Comparison of ENCODE assay signal across 19 cellular contexts in genomic region chr6:15518878-15519277, GRCh38.
DNase-seq lines count a peak whose midpoint lies in the region; ATAC-seq and TF ChIP-seq lines count a peak whose summit lies in the region.
"Had no signal": no experiment of that assay in that cellular context is flagged by ENCODE, and none has a peak within 500 bp of the region (broad histone marks: within the 10 kb centered on the region; RNA-seq: fewer than 3 reads in every experiment).

No MANE protein-coding gene starts in this region.

- peak overlapping the region; percentile 37 for H3K27ac Mint-ChIP-seq in activated naive CD4-positive, alpha-beta T cell treated with anti-CD3 and anti-CD28 coated beads, Interleukin-2, amount 50 U/mL, for 24 hours
- peak overlapping the region; percentile 72 for H3K27ac Mint-ChIP-seq in T-helper 17 cell

- peaks cover 28% of the 10 kb centered on the region for H3K4me1 ChIP-seq in mesenchymal stem cell (ENCODE audit: control insufficient read depth, insufficient read depth, low read depth, low read length)
- H3K4me1 ChIP-seq in aorta (ENCODE audit: control insufficient read depth in 1 of 2, insufficient read depth in 2 of 2, low read length in 2 of 2) = no peaks in the 10 kb centered on the region
- H3K4me1 ChIP-seq: breast epithelium had no signal

- H2BK15ac ChIP-seq in mesenchymal stem cell (ENCODE audit: low read depth, poor library complexity, severe bottlenecking) = no peak overlapping the region

- peaks cover 5% of the 10 kb centered on the region for H3K4me1 Mint-ChIP-seq in activated naive CD4-positive, alpha-beta T cell treated with anti-CD3 and anti-CD28 coated beads, Interleukin-2, amount 50 U/mL, for 24 hours
- peaks cover 8% of the 10 kb centered on the region for H3K4me1 Mint-ChIP-seq in T-helper 17 cell
- H3K4me1 Mint-ChIP-seq: IgD-negative memory B cell had no signal

- H3K9ac ChIP-seq in mesenchymal stem cell (ENCODE audit: low read length) = no peak overlapping the region
- H3K9ac ChIP-seq: parathyroid adenoma had no signal

- H2AFZ ChIP-seq in mesenchymal stem cell (ENCODE audit: low read depth, low read length) = no peak overlapping the region
- H2AFZ ChIP-seq: parathyroid adenoma had no signal

- no peak overlapping the region for H2BK12ac ChIP-seq in mesenchymal stem cell (ENCODE audit: low read length in 2 of 2)

- H3K23ac ChIP-seq in mesenchymal stem cell (ENCODE audit: low read length in 2 of 2) = no peak overlapping the region

- no peak overlapping the region for H4K8ac ChIP-seq in mesenchymal stem cell (ENCODE audit: low read length)

- H3K18ac ChIP-seq in mesenchymal stem cell (ENCODE audit: low read depth in 1 of 2, low read length in 2 of 2) = no peak overlapping the region

- H3K36me3 ChIP-seq in mesenchymal stem cell (ENCODE audit: control insufficient read depth in 1 of 2, insufficient read depth in 2 of 2, low read depth in 1 of 2, low read length in 2 of 2) (peaks cover 66 to 97% of the 10 kb centered on the region in 2 experiments), aorta (ENCODE audit: control insufficient read depth in 1 of 2, insufficient read depth in 2 of 2, low read length in 1 of 2) (peaks cover 4 to 6% of the 10 kb centered on the region in 2 donors)
- H3K36me3 ChIP-seq: MG63 had no signal

- no peak for TF ChIP-seq CTCF in RWPE1 (conservative IDR thresholded peaks at IDR 0.05; ENCODE audit: low read depth)

- ATAC-seq in T-helper 17 cell (no peak), aorta (ENCODE audit: low FRiP score) (no peak)

- H3K9me3 ChIP-seq in T-helper 17 cell (ENCODE audit: control insufficient read depth, low read length, poor library complexity, severe bottlenecking) (no peaks in the 10 kb centered on the region), mesenchymal stem cell (ENCODE audit: control insufficient read depth, low read length) (no peaks in the 10 kb centered on the region), aorta (ENCODE audit: control insufficient read depth, low read length) (no peaks in the 10 kb centered on the region)
- H3K9me3 ChIP-seq: breast epithelium, MG63, tibial nerve had no signal

- intact Hi-C loops in aorta (cut with DNase I) = no loop called here

- peaks cover 27% of the 10 kb centered on the region for H3K79me1 ChIP-seq in mesenchymal stem cell (replicated peaks; ENCODE audit: low read length, poor library complexity, severe bottlenecking)

- no peak overlapping the region for H2BK5ac ChIP-seq in mesenchymal stem cell (ENCODE audit: low read depth, low read length, poor library complexity, severe bottlenecking)

- no peak overlapping the region for H3K14ac ChIP-seq in mesenchymal stem cell (ENCODE audit: low read length in 2 of 2)

- peak overlapping the region; percentile 13 for H4K91ac ChIP-seq in mesenchymal stem cell (ENCODE audit: low read length)

- H3K4ac ChIP-seq in mesenchymal stem cell (ENCODE audit: low read depth in 1 of 2, low read length in 2 of 2) = no peak overlapping the region

- CTCF ChIA-PET in RWPE1 (lab: Yijun Ruan, JAX) = no interaction called here

- WGBS in mesenchymal stem cell = 97% methylated on average over 10 of the region's 10 CpGs
- 96 to 98% methylated on average over 10 of the region's 10 CpGs for WGBS in aorta, 2 donors

- H3K27ac ChIP-seq in mesenchymal stem cell (ENCODE audit: low read length, poor library complexity, severe bottlenecking) (no peak overlapping the region), aorta (ENCODE audit: low read depth in 1 of 2, low read length in 2 of 2) (no peak overlapping the region), RWPE1 (no peak overlapping the region)
- H3K27ac ChIP-seq: breast epithelium, parathyroid adenoma, tibial nerve had no signal

- H3K27me3 ChIP-seq in mesenchymal stem cell (ENCODE audit: control insufficient read depth in 1 of 2, insufficient read depth in 1 of 2, low read length in 2 of 2) (no peaks in the 10 kb centered on the region), aorta (ENCODE audit: control insufficient read depth in 1 of 2, insufficient read depth in 2 of 2, low read length in 1 of 2) (no peaks in the 10 kb centered on the region)
- H3K27me3 ChIP-seq: breast epithelium, MG63, tibial nerve had no signal

- no peak overlapping the region for H3K4me2 ChIP-seq in mesenchymal stem cell (ENCODE audit: low read length, poor library complexity, severe bottlenecking)

- H3K9me3 Mint-ChIP-seq in activated naive CD4-positive, alpha-beta T cell treated with anti-CD3 and anti-CD28 coated beads, Interleukin-2, amount 50 U/mL, for 24 hours = no peaks in the 10 kb centered on the region
- H3K9me3 Mint-ChIP-seq: IgD-negative memory B cell; stimulated activated naive CD8-positive, alpha-beta T cell treated with anti-CD3 and anti-CD28 coated beads, Interleukin-15, Interleukin-2, amounts not matched to agents 100 ng/mL and 50 ng/mL, for 24 hours had no signal

- H2AK5ac ChIP-seq in mesenchymal stem cell (ENCODE audit: low read length, severe bottlenecking) = no peak overlapping the region

- H3K27me3 Mint-ChIP-seq in activated naive CD4-positive, alpha-beta T cell treated with anti-CD3 and anti-CD28 coated beads, Interleukin-2, amount 50 U/mL, for 24 hours = no peaks in the 10 kb centered on the region
- H3K27me3 Mint-ChIP-seq in T-helper 17 cell = no peaks in the 10 kb centered on the region
- H3K27me3 Mint-ChIP-seq: IgD-negative memory B cell; stimulated activated naive CD8-positive, alpha-beta T cell treated with anti-CD3 and anti-CD28 coated beads, Interleukin-15, Interleukin-2, amounts not matched to agents 100 ng/mL and 50 ng/mL, for 24 hours had no signal

- POLR2A ChIA-PET in RWPE1 (lab: Yijun Ruan, JAX; ENCODE audit: low non-redundant PET) = no interaction called here

- no peak overlapping the region for H2BK120ac ChIP-seq in mesenchymal stem cell (ENCODE audit: low read depth, low read length)

- DNase-seq in activated naive CD4-positive, alpha-beta T cell treated with Interleukin-2 at 50 U/mL for 16 hours = no peak
- DNase-seq in T-helper 17 cell = no peak
- DNase-seq in mesenchymal stem cell = no peak
- peak; percentile 25 to 64 for DNase-seq in aorta
- no peak for DNase-seq in RWPE1 (ENCODE audit: low spot score)
- DNase-seq in cerebellar nuclear complex (lab: John Stamatoyannopoulos, UW) = no peak
- DNase-seq: activated CD4-positive, alpha-beta T cell treated with anti-CD3 and anti-CD28 coated beads for 48 hours; foreskin fibroblast; HCEC 1CT; MG63; NCI-H1436; NCI-H226; stimulated activated CD4-positive, alpha-beta T cell treated with anti-CD3 and anti-CD28 coated beads, Interleukin-2, amount 100 ng/mL, for 24 hours had no signal

- H3K36me3 Mint-ChIP-seq in activated naive CD4-positive, alpha-beta T cell treated with anti-CD3 and anti-CD28 coated beads, Interleukin-2, amount 50 U/mL, for 24 hours = peaks cover 17% of the 10 kb centered on the region
- peaks cover 2% of the 10 kb centered on the region for H3K36me3 Mint-ChIP-seq in T-helper 17 cell (ENCODE audit: low read depth)

- H3K4me3 ChIP-seq in mesenchymal stem cell (ENCODE audit: insufficient read depth in 1 of 2, low read depth in 1 of 2, low read length in 2 of 2) (no peak overlapping the region), aorta (ENCODE audit: low read length in 2 of 2) (no peak overlapping the region)
- H3K4me3 ChIP-seq: breast epithelium, MG63, tibial nerve had no signal

- no peak overlapping the region for H3K4me3 Mint-ChIP-seq in activated naive CD4-positive, alpha-beta T cell treated with anti-CD3 and anti-CD28 coated beads, Interleukin-2, amount 50 U/mL, for 24 hours
- no peak overlapping the region for H3K4me3 Mint-ChIP-seq in T-helper 17 cell
- H3K4me3 Mint-ChIP-seq: IgD-negative memory B cell; stimulated activated naive CD8-positive, alpha-beta T cell treated with anti-CD3 and anti-CD28 coated beads, Interleukin-15, Interleukin-2, amounts not matched to agents 100 ng/mL and 50 ng/mL, for 24 hours had no signal

Comparison
In these comparisons a context has a peak if more than half of its experiments do, and no peak if none do; other contexts are left out.
1. DNase-seq: peak in aorta (2 of 2); none in activated naive CD4-positive, alpha-beta T cell treated with Interleukin-2 at 50 U/mL for 16 hours (single experiment), T-helper 17 cell (0 of 3), mesenchymal stem cell (single experiment), RWPE1 (single experiment) and cerebellar nuclear complex (0 of 2).